Comparison of ENCODE assay signal across 8 cellular contexts in genomic region chr9:125632321-125633115, GRCh38.
DNase-seq lines count a peak whose midpoint lies in the region; ATAC-seq lines count a peak whose summit lies in the region.

No MANE protein-coding gene starts in this region.

- peak overlapping the region; percentile 61 for H3K4me3 Mint-ChIP-seq in activated naive CD8-positive, alpha-beta T cell treated with anti-CD3 and anti-CD28 coated beads, Interleukin-2, amount 50 U/mL, for 24 hours

- peak overlapping the region; percentile 92 for H3K27ac Mint-ChIP-seq in activated naive CD8-positive, alpha-beta T cell treated with anti-CD3 and anti-CD28 coated beads, Interleukin-2, amount 50 U/mL, for 24 hours

- peak; percentile 44 for ATAC-seq in HG03103 (IDR thresholded peaks at IDR 0.05; ENCODE audit: low read depth, unreplicated experiment)
- ATAC-seq in activated naive CD8-positive, alpha-beta T cell treated with anti-CD3 and anti-CD28 coated beads, Interleukin-2, amount 50 U/mL, for 24 hours = peak; percentile 84

- H3K36me3 Mint-ChIP-seq in activated naive CD8-positive, alpha-beta T cell treated with anti-CD3 and anti-CD28 coated beads, Interleukin-2, amount 50 U/mL, for 24 hours (ENCODE audit: low read depth) = peaks cover 5% of the 10 kb centered on the region

- H3K4me1 Mint-ChIP-seq in activated naive CD8-positive, alpha-beta T cell treated with anti-CD3 and anti-CD28 coated beads, Interleukin-2, amount 50 U/mL, for 24 hours = peaks cover 91% of the 10 kb centered on the region

- DNase-seq in DMS79 (lab: John Stamatoyannopoulos, UW) = peak; percentile 15
- DNase-seq in GM19240 (ENCODE audit: insufficient read length, low spot score) = peak; percentile 35
- peak; percentile 37 for DNase-seq in NCI-H526 treated with DMSO at 0.1 percent for 48 hours (lab: John Stamatoyannopoulos, UW)
- peak; percentile 44 for DNase-seq in activated naive CD8-positive, alpha-beta T cell treated with anti-CD3 and anti-CD28 coated beads, Interleukin-2, amount 50 U/mL, for 24 hours
- DNase-seq in stimulated activated CD4-positive, alpha-beta T cell treated with anti-CD3 and anti-CD28 coated beads, Interleukin-15, amount 100 ng/mL, for 48 hours (ENCODE audit: low read depth in 2 of 2) = peak; percentile 37 to 43
- DNase-seq in iPS-NIHi7 (ENCODE audit: extremely low spot score) = no peak
- DNase-seq in NCI-H2196 treated with DMSO at 0.1 percent for 48 hours (lab: John Stamatoyannopoulos, UW; ENCODE audit: unreplicated experiment) = no peak

- H3K27me3 Mint-ChIP-seq in activated naive CD8-positive, alpha-beta T cell treated with anti-CD3 and anti-CD28 coated beads, Interleukin-2, amount 50 U/mL, for 24 hours = peaks cover 2% of the 10 kb centered on the region

- H3K9me3 Mint-ChIP-seq in activated naive CD8-positive, alpha-beta T cell treated with anti-CD3 and anti-CD28 coated beads, Interleukin-2, amount 50 U/mL, for 24 hours = no peaks in the 10 kb centered on the region

Comparison
In these comparisons a context has a peak if more than half of its experiments do, and no peak if none do; other contexts are left out.
1. DNase-seq: peak in DMS79 (single experiment), GM19240 (single experiment), NCI-H526 treated with DMSO at 0.1 percent for 48 hours (single experiment), activated naive CD8-positive, alpha-beta T cell treated with anti-CD3 and anti-CD28 coated beads, Interleukin-2, amount 50 U/mL, for 24 hours (single experiment) and stimulated activated CD4-positive, alpha-beta T cell treated with anti-CD3 and anti-CD28 coated beads, Interleukin-15, amount 100 ng/mL, for 48 hours (2 of 2); none in iPS-NIHi7 (single experiment) and NCI-H2196 treated with DMSO at 0.1 percent for 48 hours (single experiment).